ENCODE assay signal across 1 cellular context in the genomic region with DNA sequence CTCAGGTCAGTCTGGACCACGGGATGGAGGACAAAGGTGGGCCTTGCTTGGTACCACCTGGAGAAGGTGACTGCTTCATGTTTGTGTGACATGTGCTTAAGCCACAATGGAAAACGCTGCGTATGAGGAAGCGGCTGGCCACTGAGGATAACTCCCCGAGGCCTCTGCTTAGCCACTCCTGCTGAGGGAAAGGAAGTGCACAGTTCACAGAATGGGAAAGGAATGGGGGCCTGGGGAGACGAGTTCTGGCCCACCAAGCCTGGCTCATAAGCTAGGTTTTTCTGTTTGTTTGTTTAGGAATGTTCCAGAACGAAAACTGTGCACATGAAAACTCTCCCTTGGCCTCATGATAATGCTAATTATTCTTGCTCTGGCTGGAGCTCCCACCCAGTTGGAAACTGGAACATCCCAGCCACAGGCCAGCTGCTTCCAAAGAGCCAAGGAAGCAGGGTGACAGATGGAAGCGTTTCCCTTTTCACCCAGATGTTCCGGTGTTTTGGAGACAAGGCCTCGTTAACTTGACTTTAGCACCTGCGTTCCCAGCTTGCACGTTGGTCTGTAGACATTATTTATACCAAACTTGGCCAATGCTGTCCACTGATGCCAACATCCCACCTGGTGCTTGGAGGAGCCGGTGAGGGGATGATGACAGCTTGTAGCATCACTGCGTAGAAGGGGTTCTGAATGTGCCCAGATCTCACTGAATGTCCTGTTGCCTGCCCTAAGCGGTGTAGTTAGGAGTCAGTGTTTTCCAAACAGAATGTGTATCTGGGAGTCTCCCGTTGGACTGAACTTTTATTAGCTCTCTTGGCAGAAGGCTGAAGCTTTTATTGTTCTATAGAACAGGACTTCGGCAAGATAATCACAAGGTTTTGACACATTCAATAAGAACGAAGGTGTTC.
TF ChIP-seq lines count a peak whose summit lies in the region.

No MANE protein-coding gene starts in this region.

TF ChIP-seq in HepG2, 621 proteins besides CTCF, POLR2A, EP300 and RAD21:
- TF ChIP-seq HDAC1 (CRISPR knock-in tag; IDR thresholded peaks at IDR 0.05), result 0 out of 2 replicates have a peak, but pooled peaks have one; percentile 15
- no peak for TF ChIP-seq PLRG1 (conservative IDR thresholded peaks at IDR 0.05)
- TF ChIP-seq, protein P1, sequence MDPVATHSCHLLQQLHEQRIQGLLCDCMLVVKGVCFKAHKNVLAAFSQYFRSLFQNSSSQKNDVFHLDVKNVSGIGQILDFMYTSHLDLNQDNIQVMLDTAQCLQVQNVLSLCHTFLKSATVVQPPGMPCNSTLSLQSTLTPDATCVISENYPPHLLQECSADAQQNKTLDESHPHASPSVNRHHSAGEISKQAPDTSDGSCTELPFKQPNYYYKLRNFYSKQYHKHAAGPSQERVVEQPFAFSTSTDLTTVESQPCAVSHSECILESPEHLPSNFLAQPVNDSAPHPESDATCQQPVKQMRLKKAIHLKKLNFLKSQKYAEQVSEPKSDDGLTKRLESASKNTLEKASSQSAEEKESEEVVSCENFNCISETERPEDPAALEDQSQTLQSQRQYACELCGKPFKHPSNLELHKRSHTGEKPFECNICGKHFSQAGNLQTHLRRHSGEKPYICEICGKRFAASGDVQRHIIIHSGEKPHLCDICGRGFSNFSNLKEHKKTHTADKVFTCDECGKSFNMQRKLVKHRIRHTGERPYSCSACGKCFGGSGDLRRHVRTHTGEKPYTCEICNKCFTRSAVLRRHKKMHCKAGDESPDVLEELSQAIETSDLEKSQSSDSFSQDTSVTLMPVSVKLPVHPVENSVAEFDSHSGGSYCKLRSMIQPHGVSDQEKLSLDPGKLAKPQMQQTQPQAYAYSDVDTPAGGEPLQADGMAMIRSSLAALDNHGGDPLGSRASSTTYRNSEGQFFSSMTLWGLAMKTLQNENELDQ (CRISPR knock-in tag; IDR thresholded peaks at IDR 0.05; ENCODE audit: borderline replicate concordance), result no peak
